20 cellular contexts compared by ENCODE assay signal in genomic region chr7:492714-493065, GRCh38. TPM values are rescaled to one million over a fixed set of nuclear protein-coding genes. Genes with fewer than 3 reads are reported as not detected.
A peak's percentile ranks its signal among the peaks of the same experiment; 100 is the strongest.
DNase-seq lines count a peak whose midpoint lies in the region; ATAC-seq and TF ChIP-seq lines count a peak whose summit lies in the region.
"Had no signal": no experiment of that assay in that cellular context is flagged by ENCODE, and none has a peak within 500 bp of the region (broad histone marks: within the 10 kb centered on the region; RNA-seq: fewer than 3 reads in every experiment).

No MANE protein-coding gene starts in this region.

- no peaks in the 10 kb centered on the region for H3K23me2 ChIP-seq in H9 (ENCODE audit: insufficient read length, low read depth, low read length, poor library complexity, severe bottlenecking)

- DNase-seq in H9 (no peak), T-helper 17 cell (no peak), mesothelial cell of epicardium (ENCODE audit: low spot score in 2 of 2, unreplicated experiment in 2 of 2) (no peak), cortex of kidney (lab: John Stamatoyannopoulos, UW) (no peak), mesenchymal stem cell (no peak), A673 (ENCODE audit: low spot score) (no peak), GM03348 (ENCODE audit: low spot score) (no peak)
- DNase-seq: activated CD4-positive, alpha-beta T cell treated with anti-CD3 and anti-CD28 coated beads for 48 hours; activated CD8-positive, alpha-beta memory T cell treated with anti-CD3 and anti-CD28 coated beads, Interleukin-2, amount 10 ng/mL, durations not matched to agents 7 days and 5 days; esophagus squamous epithelium; NCI-H2081 treated with DMSO at 0.1 percent for 48 hours; NCI-H524 treated with DMSO at 0.1 percent for 48 hours; nucleus accumbens; SHP77 treated with DMSO at 0.1 percent for 48 hours; testis had no signal

- H3K4ac ChIP-seq in H9 (ENCODE audit: low read depth, low read length) (no peak overlapping the region), mesenchymal stem cell (ENCODE audit: low read depth in 1 of 2, low read length in 2 of 2) (no peak overlapping the region)

- BruUV-seq in A673 (replicated peaks; lab: Mats Ljungman, UMichigan): no TSS peak

- no peak overlapping the region for H3K4me3 Mint-ChIP-seq in H9
- H3K4me3 Mint-ChIP-seq in T-helper 17 cell: no peak overlapping the region
- H3K4me3 Mint-ChIP-seq in mesothelial cell of epicardium: no peak overlapping the region
- H3K4me3 Mint-ChIP-seq: activated CD8-positive, alpha-beta memory T cell treated with anti-CD3 and anti-CD28 coated beads, Interleukin-2, amount 10 ng/mL, durations not matched to agents 7 days and 5 days; activated naive CD8-positive, alpha-beta T cell; GM23338; stimulated activated effector memory CD8-positive, alpha-beta T cell treated with anti-CD3 and anti-CD28 coated beads, Interleukin-12 subunit alpha, Interleukin-12 subunit beta, amount 100 ng/mL, for 72 hours had no signal

- no peak for TF ChIP-seq CTCF in H9 (conservative IDR thresholded peaks at IDR 0.05)
- no peak for TF ChIP-seq CTCF in mesothelial cell of epicardium (IDR thresholded peaks at IDR 0.05; ENCODE audit: unreplicated experiment)
- TF ChIP-seq CTCF in A673 (conservative IDR thresholded peaks at IDR 0.05; ENCODE audit: low read depth, low read length): no peak

- H4K5ac ChIP-seq in H9 (ENCODE audit: insufficient read length, low read depth, low read length): no peak overlapping the region

- H2BK5ac ChIP-seq in H9 (ENCODE audit: insufficient read length, low read length) (no peak overlapping the region), mesenchymal stem cell (ENCODE audit: low read depth, low read length, poor library complexity, severe bottlenecking) (no peak overlapping the region)

- H3K4me3 ChIP-seq in BLaER1 (no peak overlapping the region), mesenchymal stem cell (ENCODE audit: insufficient read depth in 1 of 2, low read depth in 1 of 2, low read length in 2 of 2) (no peak overlapping the region), A673 (ENCODE audit: low read depth, low read length, poor library complexity, severe bottlenecking) (no peak overlapping the region)
- H3K4me3 ChIP-seq: esophagus squamous epithelium, GM23338, K562 had no signal

- H2BK20ac ChIP-seq in H9 (ENCODE audit: low read depth, low read length, poor library complexity, severe bottlenecking): no peak overlapping the region

- H4K91ac ChIP-seq in H9 (ENCODE audit: insufficient read length, low read depth, low read length) (no peak overlapping the region), mesenchymal stem cell (ENCODE audit: low read length) (no peak overlapping the region)

- H3K79me1 ChIP-seq in H9 (ENCODE audit: insufficient read depth, low read depth, low read length, poor library complexity, severe bottlenecking) (no peaks in the 10 kb centered on the region), mesenchymal stem cell (replicated peaks; ENCODE audit: low read length, poor library complexity, severe bottlenecking) (no peaks in the 10 kb centered on the region)

- H2BK15ac ChIP-seq in H9 (ENCODE audit: low read depth, low read length) (no peak overlapping the region), mesenchymal stem cell (ENCODE audit: low read depth, poor library complexity, severe bottlenecking) (no peak overlapping the region)

- peaks cover 3 to 12% of the 10 kb centered on the region in 2 experiments; a peak in 3 of 4 replicates for H3K4me1 Mint-ChIP-seq in H9
- no peaks in the 10 kb centered on the region for H3K4me1 Mint-ChIP-seq in T-helper 17 cell
- peaks cover 41% of the 10 kb centered on the region for H3K4me1 Mint-ChIP-seq in mesothelial cell of epicardium
- H3K4me1 Mint-ChIP-seq: activated CD8-positive, alpha-beta memory T cell treated with anti-CD3 and anti-CD28 coated beads, Interleukin-2, amount 10 ng/mL, durations not matched to agents 7 days and 5 days; stimulated activated effector memory CD8-positive, alpha-beta T cell treated with anti-CD3 and anti-CD28 coated beads, Interleukin-12 subunit alpha, Interleukin-12 subunit beta, amount 100 ng/mL, for 72 hours had no signal

- no peak for ATAC-seq in T-helper 17 cell
- ATAC-seq: activated CD8-positive, alpha-beta memory T cell treated with anti-CD3 and anti-CD28 coated beads, Interleukin-2, amount 10 ng/mL, durations not matched to agents 7 days and 5 days; GM23338; K562; stimulated activated effector memory CD8-positive, alpha-beta T cell treated with anti-CD3 and anti-CD28 coated beads, Interleukin-12 subunit alpha, Interleukin-12 subunit beta, amount 100 ng/mL, for 72 hours had no signal

- H4K20me1 ChIP-seq in BLaER1 (peaks cover 20% of the 10 kb centered on the region), H9 (ENCODE audit: control insufficient read depth, insufficient read depth, insufficient read length) (no peaks in the 10 kb centered on the region)

- H3K23ac ChIP-seq in H9 (ENCODE audit: insufficient read length, low read depth, low read length) (no peak overlapping the region), mesenchymal stem cell (ENCODE audit: low read length in 2 of 2) (no peak overlapping the region)

- H3K4me1 ChIP-seq in BLaER1 (peaks cover 77% of the 10 kb centered on the region), H9 (ENCODE audit: insufficient read depth, low read length) (no peaks in the 10 kb centered on the region), mesenchymal stem cell (ENCODE audit: control insufficient read depth, insufficient read depth, low read depth, low read length) (peaks cover 22% of the 10 kb centered on the region), A673 (ENCODE audit: insufficient read depth, low read length, poor library complexity, severe bottlenecking) (no peaks in the 10 kb centered on the region)
- H3K4me1 ChIP-seq: testis had no signal

- H3K56ac ChIP-seq in H9 (ENCODE audit: insufficient read length, low read depth, low read length): no peak overlapping the region

- peaks cover 0 to 10% of the 10 kb centered on the region in 2 experiments; a peak in 2 of 5 replicates for H3K9me3 Mint-ChIP-seq in H9
- H3K9me3 Mint-ChIP-seq in mesothelial cell of epicardium: peaks cover 5% of the 10 kb centered on the region
- H3K9me3 Mint-ChIP-seq: stimulated activated effector memory CD8-positive, alpha-beta T cell treated with anti-CD3 and anti-CD28 coated beads, Interleukin-12 subunit alpha, Interleukin-12 subunit beta, amount 100 ng/mL, for 72 hours had no signal

- H2AK5ac ChIP-seq in H9 (ENCODE audit: insufficient read length, low read length): no peak overlapping the region
- no peak overlapping the region for H2AK5ac ChIP-seq in mesenchymal stem cell (ENCODE audit: low read length, severe bottlenecking)

- H3K27ac ChIP-seq in BLaER1: no peak overlapping the region
- no peak overlapping the region for H3K27ac ChIP-seq in H9 (ENCODE audit: insufficient read length, low read depth, low read length)
- no peak overlapping the region for H3K27ac ChIP-seq in mesenchymal stem cell (ENCODE audit: low read length, poor library complexity, severe bottlenecking)
- no peak overlapping the region for H3K27ac ChIP-seq in A673 (ENCODE audit: low read depth, low read length, poor library complexity, severe bottlenecking)
- H3K27ac ChIP-seq: esophagus squamous epithelium, testis had no signal

- H3K27me3 ChIP-seq in BLaER1 (no peaks in the 10 kb centered on the region), H9 (ENCODE audit: insufficient read depth, low read length) (no peaks in the 10 kb centered on the region), mesenchymal stem cell (ENCODE audit: control insufficient read depth in 1 of 2, insufficient read depth in 1 of 2, low read length in 2 of 2) (peaks cover 4 to 33% of the 10 kb centered on the region in 2 experiments), A673 (replicated peaks; ENCODE audit: insufficient read depth, low read depth, low read length, poor library complexity) (no peaks in the 10 kb centered on the region)
- H3K27me3 ChIP-seq: testis had no signal

- no peak overlapping the region for H3K18ac ChIP-seq in H9 (ENCODE audit: insufficient read length, low read depth, low read length)
- H3K18ac ChIP-seq in mesenchymal stem cell (ENCODE audit: low read depth in 1 of 2, low read length in 2 of 2): no peak overlapping the region

- H3K9ac ChIP-seq in BLaER1 (no peak overlapping the region), H9 (ENCODE audit: extremely low read depth, insufficient read length, low read length) (no peak overlapping the region), mesenchymal stem cell (ENCODE audit: low read length) (no peak overlapping the region)

- no peaks in the 10 kb centered on the region for H3K79me2 ChIP-seq in H9 (ENCODE audit: insufficient read depth, low read length)

- peak overlapping the region; percentile 18 to 95 (median 64); a peak in 3 of 7 replicates for H3K27ac Mint-ChIP-seq in H9
- H3K27ac Mint-ChIP-seq in T-helper 17 cell: peak overlapping the region; percentile 27
- peak overlapping the region; percentile 22 for H3K27ac Mint-ChIP-seq in mesothelial cell of epicardium
- H3K27ac Mint-ChIP-seq: activated CD8-positive, alpha-beta memory T cell treated with anti-CD3 and anti-CD28 coated beads, Interleukin-2, amount 10 ng/mL, durations not matched to agents 7 days and 5 days; activated naive CD8-positive, alpha-beta T cell; GM23338; stimulated activated effector memory CD8-positive, alpha-beta T cell treated with anti-CD3 and anti-CD28 coated beads, Interleukin-12 subunit alpha, Interleukin-12 subunit beta, amount 100 ng/mL, for 72 hours had no signal

- WGBS in H9 (ENCODE audit: extremely low coverage, insufficient read length, low lambda C conversion rate): no CpG with 5 or more reads among the region's 8 CpGs
- 90% methylated on average over 8 of the region's 8 CpGs for WGBS in mesenchymal stem cell

- CTCF ChIA-PET in A673 (lab: Charles Lee): no interaction called here

- H3K27me3 Mint-ChIP-seq in H9 (ENCODE audit: low read depth) (no peaks in the 10 kb centered on the region; the same call in 1 of the 2 replicates), T-helper 17 cell (peaks cover 6% of the 10 kb centered on the region), mesothelial cell of epicardium (ENCODE audit: low read depth) (no peaks in the 10 kb centered on the region)
- H3K27me3 Mint-ChIP-seq: activated naive CD8-positive, alpha-beta T cell had no signal

- POLR2A ChIA-PET in A673 (lab: Charles Lee; ENCODE audit: low non-redundant PET): no interaction called here

- H2AFZ ChIP-seq in H9 (ENCODE audit: low read length) (no peak overlapping the region), mesenchymal stem cell (ENCODE audit: low read depth, low read length) (no peak overlapping the region)
- H2AFZ ChIP-seq: GM23338 had no signal

- H3T11ph ChIP-seq in H9 (ENCODE audit: low read length): no peak overlapping the region

- intact Hi-C loops in A673 (cut with micrococcal nuclease; ENCODE audit: unreplicated experiment): no loop called here

- H3K14ac ChIP-seq in H9 (ENCODE audit: insufficient read depth, low read length) (no peak overlapping the region), mesenchymal stem cell (ENCODE audit: low read length in 2 of 2) (no peak overlapping the region)

- H3K36me3 ChIP-seq in BLaER1: no peaks in the 10 kb centered on the region
- H3K36me3 ChIP-seq in mesenchymal stem cell (ENCODE audit: control insufficient read depth in 1 of 2, insufficient read depth in 2 of 2, low read depth in 1 of 2, low read length in 2 of 2): peaks cover 0 to 21% of the 10 kb centered on the region in 2 experiments
- no peaks in the 10 kb centered on the region for H3K36me3 ChIP-seq in A673 (ENCODE audit: insufficient read depth, low read length, poor library complexity, severe bottlenecking)
- H3K36me3 ChIP-seq: esophagus squamous epithelium had no signal

- H3K4me2 ChIP-seq in BLaER1: peak overlapping the region; percentile 99
- no peak overlapping the region for H3K4me2 ChIP-seq in H9 (ENCODE audit: insufficient read depth, insufficient read length, low read length)
- H3K4me2 ChIP-seq in mesenchymal stem cell (ENCODE audit: low read length, poor library complexity, severe bottlenecking): no peak overlapping the region
- H3K4me2 ChIP-seq: GM23338 had no signal

- H3K36me3 Mint-ChIP-seq in H9 (ENCODE audit: insufficient read depth in 1 of 3, low read depth in 3 of 3) (peaks cover 9 to 14% (median 12%) of the 10 kb centered on the region in 3 experiments; a peak in 6 of 7 replicates), T-helper 17 cell (ENCODE audit: low read depth) (no peaks in the 10 kb centered on the region), mesothelial cell of epicardium (peaks cover 10% of the 10 kb centered on the region)
- H3K36me3 Mint-ChIP-seq: activated CD8-positive, alpha-beta memory T cell treated with anti-CD3 and anti-CD28 coated beads, Interleukin-2, amount 10 ng/mL, durations not matched to agents 7 days and 5 days; activated naive CD8-positive, alpha-beta T cell had no signal

- H2BK120ac ChIP-seq in H9 (ENCODE audit: low read depth, low read length, poor library complexity, severe bottlenecking) (no peak overlapping the region), mesenchymal stem cell (ENCODE audit: low read depth, low read length) (no peak overlapping the region)

- H3K9me3 ChIP-seq in BLaER1: peaks cover 16% of the 10 kb centered on the region
- H3K9me3 ChIP-seq in H9 (ENCODE audit: control insufficient read depth, low read depth, low read length): no peaks in the 10 kb centered on the region
- no peaks in the 10 kb centered on the region for H3K9me3 ChIP-seq in T-helper 17 cell (ENCODE audit: control insufficient read depth, low read length, poor library complexity, severe bottlenecking)
- H3K9me3 ChIP-seq in mesenchymal stem cell (ENCODE audit: control insufficient read depth, low read length): no peaks in the 10 kb centered on the region
- H3K9me3 ChIP-seq in A673 (ENCODE audit: low read depth, low read length, poor library complexity, severe bottlenecking): no peaks in the 10 kb centered on the region
- H3K9me3 ChIP-seq: esophagus squamous epithelium, testis had no signal

- no peak overlapping the region for H4K8ac ChIP-seq in H9 (replicated peaks; ENCODE audit: insufficient read length, low read depth, low read length)
- no peak overlapping the region for H4K8ac ChIP-seq in mesenchymal stem cell (ENCODE audit: low read length)

- H2BK12ac ChIP-seq in H9 (ENCODE audit: insufficient read length, low read depth, low read length) (no peak overlapping the region), mesenchymal stem cell (ENCODE audit: low read length in 2 of 2) (no peak overlapping the region)

RNA-seq across cellular contexts. Expression of gene PDGFA, which starts 27.0 kb away (rescaled TPM):
- total RNA-seq in H9 (2021): 34.3 and 35.8 TPM in 2 replicates
- 10 to 100 TPM in 1 of 2 donors, 1 to 10 TPM in 1; 2.0 to 20.2 TPM for total RNA-seq in T-helper 17 cell
- 74.0 to 78.8 TPM (median 75.3 TPM) in 3 replicates for total RNA-seq in mesothelial cell of epicardium
- polyA plus RNA-seq in mesenchymal stem cell (2013, experiment 1 of 2): 23.5 TPM
- 22.9 TPM for polyA plus RNA-seq in mesenchymal stem cell (2013, experiment 2 of 2)
- 2.1 and 4.3 TPM in 2 replicates for total RNA-seq in A673 (2021)
